15 cellular contexts compared by ENCODE assay signal in the genomic region with DNA sequence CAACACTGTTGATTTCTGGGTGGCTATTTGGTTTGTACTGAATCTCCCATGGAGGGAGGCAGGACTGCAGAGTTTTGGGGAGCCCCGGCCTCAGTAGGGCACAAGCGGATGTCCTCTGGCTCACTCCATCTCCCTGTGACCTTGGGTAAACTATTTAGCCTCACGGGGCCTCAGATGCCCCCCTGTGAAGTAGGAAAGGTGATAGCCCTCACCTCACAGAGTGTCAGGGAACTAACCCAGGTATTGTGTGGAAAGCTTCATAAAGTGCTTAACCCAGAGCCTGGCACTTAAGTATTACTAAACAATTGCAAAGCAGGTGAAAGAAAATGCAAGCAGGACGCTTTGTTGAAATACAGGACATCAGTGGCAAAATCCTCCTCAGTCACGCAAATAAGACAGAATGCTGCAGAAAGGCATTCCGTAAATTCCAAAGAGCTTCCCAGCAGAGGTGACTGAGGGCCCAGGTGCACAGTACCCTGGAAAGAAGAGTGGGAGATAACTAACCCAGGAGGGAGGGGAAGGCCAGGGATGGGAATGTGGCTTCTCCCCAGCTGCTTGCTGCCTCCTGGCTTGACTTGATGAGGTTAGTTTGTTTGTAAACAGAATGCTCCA.
"Had no signal": no experiment of that assay in that cellular context is flagged by ENCODE, and none has a peak within 500 bp of the region (broad histone marks: within the 10 kb centered on the region; RNA-seq: fewer than 3 reads in every experiment).

No MANE protein-coding gene starts in this region.

- ATAC-seq: activated CD8-positive, alpha-beta T cell treated with anti-CD3 and anti-CD28 coated beads for 36 hours; activated T-cell treated with anti-CD3 and anti-CD28 coated beads, Interleukin-2, amount 50 U/mL, for 72 hours; heart left ventricle; left cardiac atrium; stimulated activated effector memory CD8-positive, alpha-beta T cell treated with anti-CD3 and anti-CD28 coated beads, Interleukin-12 subunit alpha, Interleukin-12 subunit beta, amount 100 ng/mL, for 72 hours had no signal

- H3K27me3 ChIP-seq: dorsolateral prefrontal cortex, heart left ventricle, neutrophil, tibial artery had no signal

- H3K9me3 ChIP-seq: heart left ventricle, neutrophil, tibial artery had no signal

- H3K36me3 ChIP-seq: heart left ventricle, neutrophil, tibial artery had no signal

- DNase-seq: activated CD8-positive, alpha-beta memory T cell treated with anti-CD3 and anti-CD28 coated beads, Interleukin-2, amount 50 U/mL, for 4 hours; activated CD8-positive, alpha-beta T cell treated with anti-CD3 and anti-CD28 coated beads for 36 hours; activated naive CD8-positive, alpha-beta T cell treated with anti-CD3 and anti-CD28 coated beads, Interleukin-2, amount 10 ng/mL, durations not matched to agents 7 days and 5 days; activated T-cell treated with anti-CD3 and anti-CD28 coated beads, Interleukin-2, amount 50 U/mL, for 72 hours; aorta; dorsolateral prefrontal cortex; heart left ventricle; left cardiac atrium; naive B cell; posterior cingulate gyrus; small intestine; tibial artery had no signal

- H3K27ac ChIP-seq: dorsolateral prefrontal cortex, heart left ventricle, neutrophil, tibial artery had no signal

- H3K4me3 ChIP-seq: dorsolateral prefrontal cortex, heart left ventricle, lung, tibial artery had no signal
